ENCODE assay signal across 7 cellular contexts in the genomic region with DNA sequence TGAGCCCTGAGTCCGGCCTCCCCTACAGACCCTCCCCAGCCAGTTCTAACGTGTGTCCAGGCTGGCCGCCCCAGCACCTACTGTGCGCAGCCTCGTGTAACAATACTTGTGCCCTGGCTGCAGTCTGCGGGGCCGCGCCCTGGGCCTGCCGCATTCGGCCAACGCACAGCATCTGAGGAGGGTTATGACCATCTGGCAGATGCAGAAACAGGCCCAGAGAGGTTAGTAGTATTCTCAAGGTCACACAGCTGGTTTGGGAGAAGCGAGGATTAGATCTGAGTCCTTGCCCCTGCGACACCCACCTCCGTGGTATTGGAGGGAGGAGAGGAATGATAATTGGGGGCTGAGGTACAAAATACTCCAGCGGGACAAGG. TPM values are rescaled to one million over a fixed set of nuclear protein-coding genes. Genes with fewer than 3 reads are reported as not detected.
DNase-seq lines count a peak whose midpoint lies in the region; ATAC-seq and TF ChIP-seq lines count a peak whose summit lies in the region.

No MANE protein-coding gene starts in this region.

- H3K27me3 Mint-ChIP-seq in WTC11 (ENCODE audit: low read depth), result peaks cover 94% of the 10 kb centered on the region

- no peaks in the 10 kb centered on the region for H3K9me3 Mint-ChIP-seq in WTC11

- peak overlapping the region; percentile 56 for H3K4me3 ChIP-seq in HEK293 (ENCODE audit: low read depth, low read length)
- peak overlapping the region; percentile 79 for H3K4me3 ChIP-seq in retinal pigment epithelial cell (ENCODE audit: low read length)

- peaks cover 0 to 3% of the 10 kb centered on the region in 2 experiments; a peak in 1 of 3 replicates for H3K36me3 ChIP-seq in HEK293 (ENCODE audit: control insufficient read depth in 2 of 2, insufficient read depth in 1 of 2, low read length in 2 of 2)

- no peak for TF ChIP-seq CTCF in HEK293 (tag by site-specific recombination; IDR thresholded peaks at IDR 0.05)
- TF ChIP-seq CTCF in WTC11 (IDR thresholded peaks at IDR 0.05), result no peak
- TF ChIP-seq CTCF in retinal pigment epithelial cell (conservative IDR thresholded peaks at IDR 0.05; ENCODE audit: low read depth, low read length), result no peak

- no peaks in the 10 kb centered on the region for H3K9me3 ChIP-seq in HEK293 (ENCODE audit: control insufficient read depth, insufficient read depth, low read depth, low read length)

- peaks cover 5% of the 10 kb centered on the region for H3K4me1 Mint-ChIP-seq in WTC11

- ATAC-seq in WTC11 (peak; percentile 8), Right ventricle myocardium superior (ENCODE audit: poor library complexity) (peak; percentile 15), HG03432 (IDR thresholded peaks at IDR 0.05; ENCODE audit: unreplicated experiment) (no peak)

- H3K36me3 Mint-ChIP-seq in WTC11, result no peaks in the 10 kb centered on the region

- no peak overlapping the region for H3K27ac Mint-ChIP-seq in WTC11

- peak overlapping the region; percentile 26; the same call in 1 of the 2 replicates for H3K27ac ChIP-seq in HEK293 (ENCODE audit: extremely low read depth, low read depth, low read length)

- no peaks in the 10 kb centered on the region for H3K4me1 ChIP-seq in HEK293 (ENCODE audit: control insufficient read depth, insufficient read depth, low read length)

- POLR2A ChIA-PET in HEK293 (lab: Yijun Ruan, JAX) (interaction anchor here (0.6 to 2.1 kb wide), 5 partner anchors 8 to 176 kb away, joined by 3 to 7 read pairs (median 4); partner anchors contain the start of gene CTCF), WTC11 (lab: Charles Lee) (interaction anchor here (0.5 to 1.9 kb wide), 3 partner anchors 9 to 111 kb away, joined by 3 to 5 read pairs (median 4); no protein-coding TSS in a partner anchor)

- intact Hi-C loops in Right ventricle myocardium superior (cut with DNase I), result no loop called here

- CTCF ChIA-PET in HEK293 (lab: Yijun Ruan, JAX) (interaction anchor here (0.7 to 5.6 kb wide), 6 partner anchors 9 to 115 kb away, joined by 3 to 62 read pairs (median 5); partner anchors contain the start of genes ATP6V0D1 and CARMIL2), WTC11 (lab: Charles Lee) (interaction anchor here (1.1 to 13.9 kb wide), 11 partner anchors 8 to 576 kb away, joined by 3 to 184 read pairs (median 8); partner anchors contain the start of genes ACD, ATP6V0D1, CARMIL2 and CTCF)

- DNase-seq in WTC11 (ENCODE audit: low spot score) (no peak), Right ventricle myocardium superior (no peak), retinal pigment epithelial cell (ENCODE audit: low read depth) (no peak), NCI-H146 treated with DMSO at 0.1 percent for 48 hours (lab: John Stamatoyannopoulos, UW; ENCODE audit: unreplicated experiment) (no peak), NOMO-1 treated with DMSO at 0.1 percent for 48 hours (lab: John Stamatoyannopoulos, UW; ENCODE audit: unreplicated experiment) (no peak)

- peak overlapping the region; percentile 77 for H3K4me3 Mint-ChIP-seq in WTC11

TF ChIP-seq in HEK293, 187 proteins besides CTCF, POLR2A, EP300 and RAD21 (continues in another document):
- TF ChIP-seq KLF9 (tag by site-specific recombination; IDR thresholded peaks at IDR 0.05; ENCODE audit: low read depth) (0 out of 2 replicates have a peak, but pooled peaks have one; percentile 6), ZNF639 (tag by site-specific recombination; IDR thresholded peaks at IDR 0.05) (no peak)

TF ChIP-seq in WTC11, 78 proteins besides CTCF, POLR2A, EP300 and RAD21:
- TF ChIP-seq RELA (CRISPR knock-in tag; IDR thresholded peaks at IDR 0.05; ENCODE audit: borderline replicate concordance) (no peak), MLX (CRISPR knock-in tag; IDR thresholded peaks at IDR 0.05) (no peak), ZNF138 (CRISPR knock-in tag; conservative IDR thresholded peaks at IDR 0.05) (no peak)
- TF ChIP-seq, protein P1, sequence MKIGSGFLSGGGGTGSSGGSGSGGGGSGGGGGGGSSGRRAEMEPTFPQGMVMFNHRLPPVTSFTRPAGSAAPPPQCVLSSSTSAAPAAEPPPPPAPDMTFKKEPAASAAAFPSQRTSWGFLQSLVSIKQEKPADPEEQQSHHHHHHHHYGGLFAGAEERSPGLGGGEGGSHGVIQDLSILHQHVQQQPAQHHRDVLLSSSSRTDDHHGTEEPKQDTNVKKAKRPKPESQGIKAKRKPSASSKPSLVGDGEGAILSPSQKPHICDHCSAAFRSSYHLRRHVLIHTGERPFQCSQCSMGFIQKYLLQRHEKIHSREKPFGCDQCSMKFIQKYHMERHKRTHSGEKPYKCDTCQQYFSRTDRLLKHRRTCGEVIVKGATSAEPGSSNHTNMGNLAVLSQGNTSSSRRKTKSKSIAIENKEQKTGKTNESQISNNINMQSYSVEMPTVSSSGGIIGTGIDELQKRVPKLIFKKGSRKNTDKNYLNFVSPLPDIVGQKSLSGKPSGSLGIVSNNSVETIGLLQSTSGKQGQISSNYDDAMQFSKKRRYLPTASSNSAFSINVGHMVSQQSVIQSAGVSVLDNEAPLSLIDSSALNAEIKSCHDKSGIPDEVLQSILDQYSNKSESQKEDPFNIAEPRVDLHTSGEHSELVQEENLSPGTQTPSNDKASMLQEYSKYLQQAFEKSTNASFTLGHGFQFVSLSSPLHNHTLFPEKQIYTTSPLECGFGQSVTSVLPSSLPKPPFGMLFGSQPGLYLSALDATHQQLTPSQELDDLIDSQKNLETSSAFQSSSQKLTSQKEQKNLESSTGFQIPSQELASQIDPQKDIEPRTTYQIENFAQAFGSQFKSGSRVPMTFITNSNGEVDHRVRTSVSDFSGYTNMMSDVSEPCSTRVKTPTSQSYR (CRISPR knock-in tag; IDR thresholded peaks at IDR 0.05), result no peak
TF ChIP-seq in WTC11: peak in this region for 0.

RNA-seq across cellular contexts. Expression of gene RIPOR1, which starts 1.0 kb away (rescaled TPM):
- total RNA-seq in WTC11 (2021), result 14.9 to 15.9 TPM (median 15.5 TPM) in 3 replicates
- 73.7 TPM for total RNA-seq in Right ventricle myocardium superior

RNA-seq across cellular contexts. Expression of gene CTCF, which starts 32.7 kb away (rescaled TPM):
- 55.4 to 60.6 TPM (median 57.7 TPM) in 3 replicates for total RNA-seq in WTC11 (2021)
- total RNA-seq in Right ventricle myocardium superior, result 24.9 TPM

RNA-seq across cellular contexts. Expression of gene AGRP, which starts 46.3 kb away (rescaled TPM):
- total RNA-seq in WTC11 (2021) (not detected in 3 replicates), Right ventricle myocardium superior (not detected)

RNA-seq across cellular contexts. Expression of gene ATP6V0D1, which starts 48.7 kb away (rescaled TPM):
- total RNA-seq in WTC11 (2021) (32.5 to 44.1 TPM (median 33.8 TPM) in 3 replicates), Right ventricle myocardium superior (59.9 TPM)
